Comparison of ENCODE assay signal across 11 cellular contexts in the genomic region with DNA sequence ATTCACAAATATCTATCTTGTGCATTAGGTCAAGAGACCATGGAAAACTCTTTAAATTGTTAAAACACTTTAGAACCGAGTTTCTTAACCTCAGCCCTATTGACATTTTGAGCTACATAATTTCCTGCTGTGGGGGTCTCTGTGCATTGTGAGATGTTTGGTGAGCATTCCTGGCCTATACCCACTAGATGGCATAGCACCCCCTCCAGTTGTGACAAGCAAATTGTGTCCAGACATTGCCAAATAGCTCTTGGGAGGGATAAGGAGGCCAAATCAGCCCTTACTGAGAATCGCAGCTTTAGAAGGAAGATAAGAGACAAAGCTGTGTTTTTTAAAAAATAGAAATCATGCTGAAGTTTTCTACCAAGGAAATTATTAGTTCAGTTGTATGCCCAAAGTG.
DNase-seq lines count a peak whose midpoint lies in the region; TF ChIP-seq lines count a peak whose summit lies in the region.
"Had no signal": no experiment of that assay in that cellular context is flagged by ENCODE, and none has a peak within 500 bp of the region (broad histone marks: within the 10 kb centered on the region; RNA-seq: fewer than 3 reads in every experiment).

No MANE protein-coding gene starts in this region.

- peak; percentile 55 for TF ChIP-seq CTCF in neural crest cell (conservative IDR thresholded peaks at IDR 0.05)

- peaks cover 6% of the 10 kb centered on the region for H3K9me3 Mint-ChIP-seq in neural crest cell
- H3K9me3 Mint-ChIP-seq in CD8-positive, alpha-beta memory T cell: peaks cover 0 to 60% (median 14%) of the 10 kb centered on the region in 5 donors

- H3K4me3 ChIP-seq in CD8-positive, alpha-beta memory T cell (ENCODE audit: low read length): no peak overlapping the region
- H3K4me3 ChIP-seq: gastroesophageal sphincter had no signal

- DNase-seq in D341Med (ENCODE audit: low spot score): peak; percentile 69
- DNase-seq in NCI-H1694 (lab: John Stamatoyannopoulos, UW): peak; percentile 62
- DNase-seq in dedifferentiated amniotic fluid mesenchymal stem cell (ENCODE audit: extremely low spot score): peak; percentile 60
- no peak for DNase-seq in neural crest cell (ENCODE audit: low read depth, low spot score)
- no peak for DNase-seq in CD8-positive, alpha-beta memory T cell
- DNase-seq in occipital lobe (lab: John Stamatoyannopoulos, UW): no peak
- no peak for DNase-seq in stimulated activated CD4-positive, alpha-beta T cell treated with anti-CD3 and anti-CD28 coated beads, Interleukin-4, amount 100 ng/mL, for 24 hours
- DNase-seq in germinal center (ENCODE audit: low spot score): no peak
- DNase-seq: activated B cell treated with CpG ODN at 0.5 μM for 24 hours; naive thymus-derived CD8-positive, alpha-beta T cell had no signal

- POLR2A ChIA-PET in CD8-positive, alpha-beta memory T cell (lab: Charles Lee): no interaction called here

- no peaks in the 10 kb centered on the region for H3K9me3 ChIP-seq in CD8-positive, alpha-beta memory T cell (ENCODE audit: low read length)
- H3K9me3 ChIP-seq: gastroesophageal sphincter had no signal

- no peak overlapping the region for H3K27ac ChIP-seq in CD8-positive, alpha-beta memory T cell (ENCODE audit: low read depth, low read length)
- H3K27ac ChIP-seq: gastroesophageal sphincter had no signal

- no peaks in the 10 kb centered on the region for H3K27me3 ChIP-seq in CD8-positive, alpha-beta memory T cell (ENCODE audit: insufficient read depth, low read length, poor library complexity, severe bottlenecking)
- H3K27me3 ChIP-seq: gastroesophageal sphincter had no signal

- H3K4me3 Mint-ChIP-seq in neural crest cell: no peak overlapping the region
- H3K4me3 Mint-ChIP-seq in CD8-positive, alpha-beta memory T cell: no peak overlapping the region
- H3K4me3 Mint-ChIP-seq: activated B cell treated with CpG ODN at 0.5 μM for 24 hours; naive thymus-derived CD8-positive, alpha-beta T cell had no signal

- no peaks in the 10 kb centered on the region for H3K27me3 Mint-ChIP-seq in neural crest cell (ENCODE audit: low read depth)
- H3K27me3 Mint-ChIP-seq in CD8-positive, alpha-beta memory T cell: no peaks in the 10 kb centered on the region
- H3K27me3 Mint-ChIP-seq: activated B cell treated with CpG ODN at 0.5 μM for 24 hours; naive thymus-derived CD8-positive, alpha-beta T cell had no signal

- H3K36me3 ChIP-seq in CD8-positive, alpha-beta memory T cell (ENCODE audit: insufficient read depth, low read length): no peaks in the 10 kb centered on the region
- H3K36me3 ChIP-seq: gastroesophageal sphincter had no signal

- no peak overlapping the region for H3K27ac Mint-ChIP-seq in neural crest cell (ENCODE audit: unreplicated experiment)
- H3K27ac Mint-ChIP-seq in CD8-positive, alpha-beta memory T cell: no peak overlapping the region
- H3K27ac Mint-ChIP-seq: activated B cell treated with CpG ODN at 0.5 μM for 24 hours; naive thymus-derived CD8-positive, alpha-beta T cell had no signal

- CTCF ChIA-PET in CD8-positive, alpha-beta memory T cell (lab: Charles Lee): no interaction called here

- no peaks in the 10 kb centered on the region for H3K4me1 ChIP-seq in CD8-positive, alpha-beta memory T cell (ENCODE audit: insufficient read depth, low read length)
- H3K4me1 ChIP-seq: gastroesophageal sphincter had no signal

- peaks cover 11% of the 10 kb centered on the region for H3K4me1 Mint-ChIP-seq in neural crest cell
- H3K4me1 Mint-ChIP-seq in CD8-positive, alpha-beta memory T cell: no peaks in the 10 kb centered on the region
- H3K4me1 Mint-ChIP-seq: activated B cell treated with CpG ODN at 0.5 μM for 24 hours; naive thymus-derived CD8-positive, alpha-beta T cell had no signal

- H3K36me3 Mint-ChIP-seq in neural crest cell (ENCODE audit: low read depth): peaks cover 2% of the 10 kb centered on the region
- no peaks in the 10 kb centered on the region for H3K36me3 Mint-ChIP-seq in CD8-positive, alpha-beta memory T cell
- H3K36me3 Mint-ChIP-seq: naive thymus-derived CD8-positive, alpha-beta T cell had no signal

Comparison
In these comparisons a context has a peak if more than half of its experiments do, and no peak if none do; other contexts are left out.
1. DNase-seq: peak in D341Med (single experiment), NCI-H1694 (single experiment) and dedifferentiated amniotic fluid mesenchymal stem cell (single experiment); none in neural crest cell (single experiment), CD8-positive, alpha-beta memory T cell (0 of 5), occipital lobe (single experiment), stimulated activated CD4-positive, alpha-beta T cell treated with anti-CD3 and anti-CD28 coated beads, Interleukin-4, amount 100 ng/mL, for 24 hours (single experiment) and germinal center (single experiment).